2 cellular contexts compared by ENCODE assay signal in the genomic region with DNA sequence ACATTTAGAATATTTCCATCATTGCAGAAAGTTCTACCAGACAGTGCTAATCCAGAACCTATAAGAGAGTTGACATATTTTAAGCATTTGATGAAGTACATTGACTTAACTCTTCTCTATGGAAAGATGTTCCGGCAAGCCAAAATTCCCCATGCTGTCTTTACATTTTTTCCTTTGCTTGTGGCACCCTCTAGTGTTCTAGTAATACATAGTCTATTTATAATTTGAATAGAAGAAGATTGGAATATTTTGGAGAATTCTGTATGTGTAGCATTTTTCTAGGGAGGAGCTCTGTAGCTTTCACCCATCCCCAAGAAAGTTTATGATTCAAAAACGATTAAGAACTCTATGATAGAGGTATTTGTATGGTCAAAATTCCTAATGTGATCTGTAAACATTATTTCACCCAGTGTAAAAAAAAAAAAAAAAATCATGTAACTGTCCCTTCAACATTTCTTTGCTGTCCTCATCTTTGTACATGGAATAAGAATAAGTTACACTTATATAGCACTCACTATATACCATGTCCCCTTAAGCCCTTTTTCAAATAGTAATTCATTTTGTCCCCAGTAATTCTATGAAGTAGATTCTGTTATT.
TF ChIP-seq lines count a peak whose summit lies in the region.

No MANE protein-coding gene starts in this region.

TF ChIP-seq in GM23338, 12 proteins besides CTCF, POLR2A, EP300 and RAD21 (continued from another document and continues in another):
- TF ChIP-seq POLR2AphosphoS5 (IDR thresholded peaks at IDR 0.05; ENCODE audit: low read depth) (no peak), ZNF114 (CRISPR knock-in tag; IDR thresholded peaks at IDR 0.05) (no peak), EZH2phosphoT487 (IDR thresholded peaks at IDR 0.05; ENCODE audit: unreplicated experiment) (no peak), JUNB (IDR thresholded peaks at IDR 0.05; ENCODE audit: unreplicated experiment) (no peak), NANOG (IDR thresholded peaks at IDR 0.05; ENCODE audit: borderline replicate concordance) (no peak), EZH2 (IDR thresholded peaks at IDR 0.05; ENCODE audit: low read depth, unreplicated experiment) (no peak), CREB1 (CRISPR knock-in tag; IDR thresholded peaks at IDR 0.05; ENCODE audit: low read depth) (no peak), STAT1 (IDR thresholded peaks at IDR 0.05; ENCODE audit: unreplicated experiment) (no peak)
- TF ChIP-seq, protein P1, sequence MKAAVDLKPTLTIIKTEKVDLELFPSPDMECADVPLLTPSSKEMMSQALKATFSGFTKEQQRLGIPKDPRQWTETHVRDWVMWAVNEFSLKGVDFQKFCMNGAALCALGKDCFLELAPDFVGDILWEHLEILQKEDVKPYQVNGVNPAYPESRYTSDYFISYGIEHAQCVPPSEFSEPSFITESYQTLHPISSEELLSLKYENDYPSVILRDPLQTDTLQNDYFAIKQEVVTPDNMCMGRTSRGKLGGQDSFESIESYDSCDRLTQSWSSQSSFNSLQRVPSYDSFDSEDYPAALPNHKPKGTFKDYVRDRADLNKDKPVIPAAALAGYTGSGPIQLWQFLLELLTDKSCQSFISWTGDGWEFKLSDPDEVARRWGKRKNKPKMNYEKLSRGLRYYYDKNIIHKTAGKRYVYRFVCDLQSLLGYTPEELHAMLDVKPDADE (IDR thresholded peaks at IDR 0.05), result no peak
- TF ChIP-seq, protein P2, sequence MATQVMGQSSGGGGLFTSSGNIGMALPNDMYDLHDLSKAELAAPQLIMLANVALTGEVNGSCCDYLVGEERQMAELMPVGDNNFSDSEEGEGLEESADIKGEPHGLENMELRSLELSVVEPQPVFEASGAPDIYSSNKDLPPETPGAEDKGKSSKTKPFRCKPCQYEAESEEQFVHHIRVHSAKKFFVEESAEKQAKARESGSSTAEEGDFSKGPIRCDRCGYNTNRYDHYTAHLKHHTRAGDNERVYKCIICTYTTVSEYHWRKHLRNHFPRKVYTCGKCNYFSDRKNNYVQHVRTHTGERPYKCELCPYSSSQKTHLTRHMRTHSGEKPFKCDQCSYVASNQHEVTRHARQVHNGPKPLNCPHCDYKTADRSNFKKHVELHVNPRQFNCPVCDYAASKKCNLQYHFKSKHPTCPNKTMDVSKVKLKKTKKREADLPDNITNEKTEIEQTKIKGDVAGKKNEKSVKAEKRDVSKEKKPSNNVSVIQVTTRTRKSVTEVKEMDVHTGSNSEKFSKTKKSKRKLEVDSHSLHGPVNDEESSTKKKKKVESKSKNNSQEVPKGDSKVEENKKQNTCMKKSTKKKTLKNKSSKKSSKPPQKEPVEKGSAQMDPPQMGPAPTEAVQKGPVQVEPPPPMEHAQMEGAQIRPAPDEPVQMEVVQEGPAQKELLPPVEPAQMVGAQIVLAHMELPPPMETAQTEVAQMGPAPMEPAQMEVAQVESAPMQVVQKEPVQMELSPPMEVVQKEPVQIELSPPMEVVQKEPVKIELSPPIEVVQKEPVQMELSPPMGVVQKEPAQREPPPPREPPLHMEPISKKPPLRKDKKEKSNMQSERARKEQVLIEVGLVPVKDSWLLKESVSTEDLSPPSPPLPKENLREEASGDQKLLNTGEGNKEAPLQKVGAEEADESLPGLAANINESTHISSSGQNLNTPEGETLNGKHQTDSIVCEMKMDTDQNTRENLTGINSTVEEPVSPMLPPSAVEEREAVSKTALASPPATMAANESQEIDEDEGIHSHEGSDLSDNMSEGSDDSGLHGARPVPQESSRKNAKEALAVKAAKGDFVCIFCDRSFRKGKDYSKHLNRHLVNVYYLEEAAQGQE (IDR thresholded peaks at IDR 0.05; ENCODE audit: unreplicated experiment), result no peak

TF ChIP-seq in H1, 55 proteins besides CTCF, POLR2A, EP300 and RAD21 (continued from another document):
- TF ChIP-seq, protein P3, sequence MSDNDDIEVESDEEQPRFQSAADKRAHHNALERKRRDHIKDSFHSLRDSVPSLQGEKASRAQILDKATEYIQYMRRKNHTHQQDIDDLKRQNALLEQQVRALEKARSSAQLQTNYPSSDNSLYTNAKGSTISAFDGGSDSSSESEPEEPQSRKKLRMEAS (IDR thresholded peaks at IDR 0.05), result no peak
- TF ChIP-seq, protein P4, sequence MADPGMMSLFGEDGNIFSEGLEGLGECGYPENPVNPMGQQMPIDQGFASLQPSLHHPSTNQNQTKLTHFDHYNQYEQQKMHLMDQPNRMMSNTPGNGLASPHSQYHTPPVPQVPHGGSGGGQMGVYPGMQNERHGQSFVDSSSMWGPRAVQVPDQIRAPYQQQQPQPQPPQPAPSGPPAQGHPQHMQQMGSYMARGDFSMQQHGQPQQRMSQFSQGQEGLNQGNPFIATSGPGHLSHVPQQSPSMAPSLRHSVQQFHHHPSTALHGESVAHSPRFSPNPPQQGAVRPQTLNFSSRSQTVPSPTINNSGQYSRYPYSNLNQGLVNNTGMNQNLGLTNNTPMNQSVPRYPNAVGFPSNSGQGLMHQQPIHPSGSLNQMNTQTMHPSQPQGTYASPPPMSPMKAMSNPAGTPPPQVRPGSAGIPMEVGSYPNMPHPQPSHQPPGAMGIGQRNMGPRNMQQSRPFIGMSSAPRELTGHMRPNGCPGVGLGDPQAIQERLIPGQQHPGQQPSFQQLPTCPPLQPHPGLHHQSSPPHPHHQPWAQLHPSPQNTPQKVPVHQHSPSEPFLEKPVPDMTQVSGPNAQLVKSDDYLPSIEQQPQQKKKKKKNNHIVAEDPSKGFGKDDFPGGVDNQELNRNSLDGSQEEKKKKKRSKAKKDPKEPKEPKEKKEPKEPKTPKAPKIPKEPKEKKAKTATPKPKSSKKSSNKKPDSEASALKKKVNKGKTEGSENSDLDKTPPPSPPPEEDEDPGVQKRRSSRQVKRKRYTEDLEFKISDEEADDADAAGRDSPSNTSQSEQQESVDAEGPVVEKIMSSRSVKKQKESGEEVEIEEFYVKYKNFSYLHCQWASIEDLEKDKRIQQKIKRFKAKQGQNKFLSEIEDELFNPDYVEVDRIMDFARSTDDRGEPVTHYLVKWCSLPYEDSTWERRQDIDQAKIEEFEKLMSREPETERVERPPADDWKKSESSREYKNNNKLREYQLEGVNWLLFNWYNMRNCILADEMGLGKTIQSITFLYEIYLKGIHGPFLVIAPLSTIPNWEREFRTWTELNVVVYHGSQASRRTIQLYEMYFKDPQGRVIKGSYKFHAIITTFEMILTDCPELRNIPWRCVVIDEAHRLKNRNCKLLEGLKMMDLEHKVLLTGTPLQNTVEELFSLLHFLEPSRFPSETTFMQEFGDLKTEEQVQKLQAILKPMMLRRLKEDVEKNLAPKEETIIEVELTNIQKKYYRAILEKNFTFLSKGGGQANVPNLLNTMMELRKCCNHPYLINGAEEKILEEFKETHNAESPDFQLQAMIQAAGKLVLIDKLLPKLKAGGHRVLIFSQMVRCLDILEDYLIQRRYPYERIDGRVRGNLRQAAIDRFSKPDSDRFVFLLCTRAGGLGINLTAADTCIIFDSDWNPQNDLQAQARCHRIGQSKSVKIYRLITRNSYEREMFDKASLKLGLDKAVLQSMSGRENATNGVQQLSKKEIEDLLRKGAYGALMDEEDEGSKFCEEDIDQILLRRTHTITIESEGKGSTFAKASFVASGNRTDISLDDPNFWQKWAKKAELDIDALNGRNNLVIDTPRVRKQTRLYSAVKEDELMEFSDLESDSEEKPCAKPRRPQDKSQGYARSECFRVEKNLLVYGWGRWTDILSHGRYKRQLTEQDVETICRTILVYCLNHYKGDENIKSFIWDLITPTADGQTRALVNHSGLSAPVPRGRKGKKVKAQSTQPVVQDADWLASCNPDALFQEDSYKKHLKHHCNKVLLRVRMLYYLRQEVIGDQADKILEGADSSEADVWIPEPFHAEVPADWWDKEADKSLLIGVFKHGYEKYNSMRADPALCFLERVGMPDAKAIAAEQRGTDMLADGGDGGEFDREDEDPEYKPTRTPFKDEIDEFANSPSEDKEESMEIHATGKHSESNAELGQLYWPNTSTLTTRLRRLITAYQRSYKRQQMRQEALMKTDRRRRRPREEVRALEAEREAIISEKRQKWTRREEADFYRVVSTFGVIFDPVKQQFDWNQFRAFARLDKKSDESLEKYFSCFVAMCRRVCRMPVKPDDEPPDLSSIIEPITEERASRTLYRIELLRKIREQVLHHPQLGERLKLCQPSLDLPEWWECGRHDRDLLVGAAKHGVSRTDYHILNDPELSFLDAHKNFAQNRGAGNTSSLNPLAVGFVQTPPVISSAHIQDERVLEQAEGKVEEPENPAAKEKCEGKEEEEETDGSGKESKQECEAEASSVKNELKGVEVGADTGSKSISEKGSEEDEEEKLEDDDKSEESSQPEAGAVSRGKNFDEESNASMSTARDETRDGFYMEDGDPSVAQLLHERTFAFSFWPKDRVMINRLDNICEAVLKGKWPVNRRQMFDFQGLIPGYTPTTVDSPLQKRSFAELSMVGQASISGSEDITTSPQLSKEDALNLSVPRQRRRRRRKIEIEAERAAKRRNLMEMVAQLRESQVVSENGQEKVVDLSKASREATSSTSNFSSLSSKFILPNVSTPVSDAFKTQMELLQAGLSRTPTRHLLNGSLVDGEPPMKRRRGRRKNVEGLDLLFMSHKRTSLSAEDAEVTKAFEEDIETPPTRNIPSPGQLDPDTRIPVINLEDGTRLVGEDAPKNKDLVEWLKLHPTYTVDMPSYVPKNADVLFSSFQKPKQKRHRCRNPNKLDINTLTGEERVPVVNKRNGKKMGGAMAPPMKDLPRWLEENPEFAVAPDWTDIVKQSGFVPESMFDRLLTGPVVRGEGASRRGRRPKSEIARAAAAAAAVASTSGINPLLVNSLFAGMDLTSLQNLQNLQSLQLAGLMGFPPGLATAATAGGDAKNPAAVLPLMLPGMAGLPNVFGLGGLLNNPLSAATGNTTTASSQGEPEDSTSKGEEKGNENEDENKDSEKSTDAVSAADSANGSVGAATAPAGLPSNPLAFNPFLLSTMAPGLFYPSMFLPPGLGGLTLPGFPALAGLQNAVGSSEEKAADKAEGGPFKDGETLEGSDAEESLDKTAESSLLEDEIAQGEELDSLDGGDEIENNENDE (IDR thresholded peaks at IDR 0.05; ENCODE audit: insufficient replicate concordance, low read length), result no peak
- TF ChIP-seq GTF2F1 (IDR thresholded peaks at IDR 0.05; ENCODE audit: borderline replicate concordance, low read depth, low read length), result no peak
- TF ChIP-seq TAF7 (optimal IDR thresholded peaks at IDR 0.05; ENCODE audit: borderline replicate concordance, low read depth, low read length), result no peak
- no peak for TF ChIP-seq POLR2AphosphoS5 (IDR thresholded peaks at IDR 0.05; ENCODE audit: low read depth, low read length)
- no peak for TF ChIP-seq MAFK (IDR thresholded peaks at IDR 0.05; ENCODE audit: low read depth, low read length)
- TF ChIP-seq YY1 (IDR thresholded peaks at IDR 0.05; ENCODE audit: low read depth, low read length), result no peak
- no peak for TF ChIP-seq TBP (IDR thresholded peaks at IDR 0.05; ENCODE audit: low read depth, low read length)
- no peak for TF ChIP-seq TEAD4 (IDR thresholded peaks at IDR 0.05; ENCODE audit: low read depth, low read length)
- TF ChIP-seq CEBPB (IDR thresholded peaks at IDR 0.05; ENCODE audit: low read depth, low read length), result no peak
- TF ChIP-seq CBX5 (IDR thresholded peaks at IDR 0.05; ENCODE audit: low read depth, low read length), result no peak
- TF ChIP-seq BACH1 (IDR thresholded peaks at IDR 0.05; ENCODE audit: low read length), result no peak
- TF ChIP-seq RBBP5 (IDR thresholded peaks at IDR 0.05; ENCODE audit: borderline replicate concordance, low read depth, low read length), result no peak
- TF ChIP-seq HDAC6 (IDR thresholded peaks at IDR 0.05; ENCODE audit: low read depth, low read length), result no peak
- TF ChIP-seq SIRT6 (IDR thresholded peaks at IDR 0.05; ENCODE audit: low read length), result no peak
